ENCODE assay signal across 8 cellular contexts in the genomic region with DNA sequence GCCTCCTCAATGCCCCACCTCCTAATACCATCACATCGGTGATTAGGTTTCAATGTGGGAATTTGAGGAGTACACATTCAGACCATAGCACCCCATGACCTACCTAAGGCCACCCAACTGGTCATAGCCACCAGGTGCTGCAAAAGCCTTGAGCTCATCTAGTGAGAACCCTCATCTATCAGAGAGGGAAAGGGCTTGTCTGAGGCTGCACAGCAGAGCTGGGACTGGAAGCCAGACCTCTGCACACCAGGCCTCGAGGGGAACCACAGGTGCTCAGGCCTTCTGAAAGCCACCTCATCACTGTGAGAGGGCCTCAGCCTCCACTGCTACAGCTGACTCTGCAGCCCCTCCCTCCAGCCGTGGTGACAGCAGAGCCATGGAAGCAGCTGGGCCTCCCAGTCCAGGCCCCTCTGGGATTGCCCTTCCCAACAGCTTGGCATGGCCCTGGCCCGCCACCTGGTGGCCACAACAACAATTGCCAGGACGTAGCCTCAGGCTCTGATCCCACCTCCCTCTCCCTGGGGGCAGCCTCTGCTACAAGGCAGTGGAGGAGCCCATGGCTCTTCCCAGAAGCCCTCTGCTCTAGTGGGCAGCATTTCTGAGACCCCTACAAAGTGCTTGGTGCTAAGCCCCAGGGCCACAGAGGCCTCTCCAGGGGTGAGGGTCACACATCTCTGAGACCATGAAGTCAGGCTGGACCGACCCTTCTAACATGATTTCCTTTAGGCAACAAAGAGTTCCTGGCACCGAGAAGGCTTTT. TPM values are rescaled to one million over a fixed set of nuclear protein-coding genes. Genes with fewer than 3 reads are reported as not detected.
DNase-seq lines count a peak whose midpoint lies in the region; ATAC-seq and TF ChIP-seq lines count a peak whose summit lies in the region.

No MANE protein-coding gene starts in this region.

- H3K36me3 Mint-ChIP-seq in endothelial cell (ENCODE audit: low read depth, unreplicated experiment), result no peaks in the 10 kb centered on the region

- no peaks in the 10 kb centered on the region for H3K4me1 Mint-ChIP-seq in endothelial cell (ENCODE audit: unreplicated experiment)

- no peaks in the 10 kb centered on the region for H3K9me3 Mint-ChIP-seq in endothelial cell (ENCODE audit: unreplicated experiment)

- DNase-seq in DMS153 treated with DMSO at 0.1 percent for 48 hours (lab: John Stamatoyannopoulos, UW; ENCODE audit: unreplicated experiment), result peak; percentile 73
- peak; percentile 95 for DNase-seq in NCI-H82 (lab: John Stamatoyannopoulos, UW)
- peak; percentile 19 to 32 for DNase-seq in activated CD8-positive, alpha-beta memory T cell treated with anti-CD3 and anti-CD28 coated beads for 4 hours (ENCODE audit: low read depth in 2 of 2)
- peak; percentile 87 for DNase-seq in endothelial cell (ENCODE audit: low spot score)
- DNase-seq in myocyte (ENCODE audit: low read depth), result peak; percentile 97
- DNase-seq in stimulated activated CD8-positive, alpha-beta memory T cell treated with anti-CD3 and anti-CD28 coated beads, Interleukin-7, amount 100 ng/mL, for 48 hours (ENCODE audit: extremely low read depth in 1 of 2, low read depth in 1 of 2), result peak; percentile 23 to 30

- peak; percentile 95 for TF ChIP-seq CTCF in endothelial cell (IDR thresholded peaks at IDR 0.05; ENCODE audit: unreplicated experiment)

- peak; percentile 74 for ATAC-seq in HG03342 (IDR thresholded peaks at IDR 0.05; ENCODE audit: unreplicated experiment)
- no peak for ATAC-seq in GM21390 (IDR thresholded peaks at IDR 0.05; ENCODE audit: unreplicated experiment)

- H3K27ac Mint-ChIP-seq in endothelial cell (ENCODE audit: unreplicated experiment), result no peak overlapping the region

- H3K4me3 Mint-ChIP-seq in endothelial cell (ENCODE audit: unreplicated experiment), result no peak overlapping the region

- peaks cover 3% of the 10 kb centered on the region for H3K27me3 Mint-ChIP-seq in endothelial cell (ENCODE audit: unreplicated experiment)

RNA-seq across cellular contexts. Expression of a gene that starts 41.0 kb away (rescaled TPM):
- total RNA-seq in endothelial cell (ENCODE audit: unreplicated experiment) (16.0 TPM), myocyte (4.2 and 6.3 TPM in 2 replicates)
- 5.5 TPM for polyA plus RNA-seq in myocyte (2012)

Comparison
In these comparisons a context has a peak if more than half of its experiments do, and no peak if none do; other contexts are left out.
1. DNase-seq: peak in every context shown above with its lines; median percentile 97 in myocyte; 95 in NCI-H82; 87 in endothelial cell; 73 in DMS153 treated with DMSO at 0.1 percent for 48 hours; 26 in stimulated activated CD8-positive, alpha-beta memory T cell treated with anti-CD3 and anti-CD28 coated beads, Interleukin-7, amount 100 ng/mL, for 48 hours; 26 in activated CD8-positive, alpha-beta memory T cell treated with anti-CD3 and anti-CD28 coated beads for 4 hours.